In genomic region chr1:9009438-9010366, GRCh38 we compare ENCODE assay signal across 9 cellular contexts. TPM values are rescaled to one million over a fixed set of nuclear protein-coding genes. Genes with fewer than 3 reads are reported as not detected.
DNase-seq lines count a peak whose midpoint lies in the region; ATAC-seq and TF ChIP-seq lines count a peak whose summit lies in the region.
"Had no signal": no experiment of that assay in that cellular context is flagged by ENCODE, and none has a peak within 500 bp of the region (broad histone marks: within the 10 kb centered on the region; RNA-seq: fewer than 3 reads in every experiment).

No MANE protein-coding gene starts in this region.

- H3K9me3 ChIP-seq in DOHH2 (ENCODE audit: control insufficient read depth, insufficient read depth, low read length): no peaks in the 10 kb centered on the region
- H3K9me3 ChIP-seq in HUES48 (ENCODE audit: control insufficient read depth, insufficient read depth, low read length): no peaks in the 10 kb centered on the region
- H3K9me3 ChIP-seq in uterus: no peaks in the 10 kb centered on the region
- H3K9me3 ChIP-seq: SJCRH30 had no signal

- H4K20me1 ChIP-seq in DOHH2 (ENCODE audit: control insufficient read depth, insufficient read depth, low read depth, low read length): no peaks in the 10 kb centered on the region

- H3K4me3 ChIP-seq in DOHH2 (ENCODE audit: low read length): peak overlapping the region; percentile 69
- no peak overlapping the region for H3K4me3 ChIP-seq in HUES48 (ENCODE audit: low read depth, low read length)
- no peak overlapping the region for H3K4me3 ChIP-seq in uterus
- H3K4me3 ChIP-seq: SJCRH30 had no signal

- no peaks in the 10 kb centered on the region for H3K27me3 ChIP-seq in DOHH2 (ENCODE audit: control insufficient read depth, low read length)
- no peaks in the 10 kb centered on the region for H3K27me3 ChIP-seq in HUES48 (ENCODE audit: control insufficient read depth, insufficient read depth, low read length)
- no peaks in the 10 kb centered on the region for H3K27me3 ChIP-seq in uterus
- H3K27me3 ChIP-seq: SJCRH30 had no signal

- H3K36me3 ChIP-seq in DOHH2 (ENCODE audit: control insufficient read depth, low read length): no peaks in the 10 kb centered on the region
- no peaks in the 10 kb centered on the region for H3K36me3 ChIP-seq in HUES48 (ENCODE audit: control insufficient read depth, insufficient read depth, low read length)
- no peaks in the 10 kb centered on the region for H3K36me3 ChIP-seq in uterus
- H3K36me3 ChIP-seq: SJCRH30 had no signal

- peak; percentile 56 to 70 for DNase-seq in activated T-cell treated with anti-CD3 and anti-CD28 coated beads, Interleukin-2, amount 50 U/mL, for 48 hours
- peak; percentile 46 for DNase-seq in iPS DF 4.7 (ENCODE audit: extremely low read depth, low spot score)
- DNase-seq in uterus: no peak
- DNase-seq in KG1 (lab: John Stamatoyannopoulos, UW): no peak

- peak overlapping the region; percentile 46 for H3K9ac ChIP-seq in HUES48 (ENCODE audit: low read depth, low read length)

- intact Hi-C loops in uterus (cut with DNase I; ENCODE audit: low total_unique reads): no loop called here

- ATAC-seq in GM21367 (IDR thresholded peaks at IDR 0.05; ENCODE audit: unreplicated experiment) (no peak), HG03565 (IDR thresholded peaks at IDR 0.05; ENCODE audit: unreplicated experiment) (no peak)

- H3K4me1 ChIP-seq in DOHH2 (ENCODE audit: control insufficient read depth, low read length) (peaks cover 88% of the 10 kb centered on the region), HUES48 (ENCODE audit: control insufficient read depth, insufficient read depth, low read length) (peaks cover 3% of the 10 kb centered on the region; the same call in 1 of the 2 replicates), uterus (no peaks in the 10 kb centered on the region)
- H3K4me1 ChIP-seq: SJCRH30 had no signal

- peaks cover 32% of the 10 kb centered on the region for H3F3A ChIP-seq in DOHH2 (ENCODE audit: control insufficient read depth, insufficient read depth)

- TF ChIP-seq CTCF in DOHH2 (IDR thresholded peaks at IDR 0.05; ENCODE audit: low read depth, low read length, poor library complexity, severe bottlenecking): peak; percentile 93
- peak; percentile 8 to 31 (median 28) for TF ChIP-seq CTCF in uterus (IDR thresholded peaks at IDR 0.05)

- H3K4me2 ChIP-seq in DOHH2 (ENCODE audit: low read length): peak overlapping the region; percentile 92

- no peaks in the 10 kb centered on the region for H3K79me2 ChIP-seq in DOHH2 (ENCODE audit: control insufficient read depth, low read length)

- H3K27ac ChIP-seq in DOHH2 (ENCODE audit: low read depth, low read length) (peak overlapping the region; percentile 97), HUES48 (ENCODE audit: low read depth, low read length) (peak overlapping the region; percentile 59), uterus (no peak overlapping the region)
- H3K27ac ChIP-seq: SJCRH30 had no signal

- H3K9me2 ChIP-seq in DOHH2 (replicated peaks; ENCODE audit: control insufficient read depth, low read length): no peaks in the 10 kb centered on the region

- TF ChIP-seq POLR2A in uterus (IDR thresholded peaks at IDR 0.05): no peak

RNA-seq across cellular contexts. Expression of gene SLC2A7, which starts 16.5 kb away (rescaled TPM):
- not detected for total RNA-seq in uterus
- total RNA-seq: SJCRH30 had no signal

RNA-seq across cellular contexts. Expression of gene SLC2A5, which starts 59.7 kb away (rescaled TPM):
- 1 to 10 TPM in 2 of 4 donors, not detected in 2; 1.1 to 2.4 TPM for total RNA-seq in uterus
- total RNA-seq: SJCRH30 had no signal

Comparison
In these comparisons a context has a peak if more than half of its experiments do, and no peak if none do; other contexts are left out.
1. H3K27ac ChIP-seq: peak in DOHH2 (single experiment) and HUES48 (single experiment); none in uterus (0 of 2).
2. DNase-seq: peak in activated T-cell treated with anti-CD3 and anti-CD28 coated beads, Interleukin-2, amount 50 U/mL, for 48 hours (2 of 2) and iPS DF 4.7 (single experiment); none in uterus (0 of 2) and KG1 (single experiment).